Comparison of ENCODE assay signal across 8 cellular contexts in the genomic region with DNA sequence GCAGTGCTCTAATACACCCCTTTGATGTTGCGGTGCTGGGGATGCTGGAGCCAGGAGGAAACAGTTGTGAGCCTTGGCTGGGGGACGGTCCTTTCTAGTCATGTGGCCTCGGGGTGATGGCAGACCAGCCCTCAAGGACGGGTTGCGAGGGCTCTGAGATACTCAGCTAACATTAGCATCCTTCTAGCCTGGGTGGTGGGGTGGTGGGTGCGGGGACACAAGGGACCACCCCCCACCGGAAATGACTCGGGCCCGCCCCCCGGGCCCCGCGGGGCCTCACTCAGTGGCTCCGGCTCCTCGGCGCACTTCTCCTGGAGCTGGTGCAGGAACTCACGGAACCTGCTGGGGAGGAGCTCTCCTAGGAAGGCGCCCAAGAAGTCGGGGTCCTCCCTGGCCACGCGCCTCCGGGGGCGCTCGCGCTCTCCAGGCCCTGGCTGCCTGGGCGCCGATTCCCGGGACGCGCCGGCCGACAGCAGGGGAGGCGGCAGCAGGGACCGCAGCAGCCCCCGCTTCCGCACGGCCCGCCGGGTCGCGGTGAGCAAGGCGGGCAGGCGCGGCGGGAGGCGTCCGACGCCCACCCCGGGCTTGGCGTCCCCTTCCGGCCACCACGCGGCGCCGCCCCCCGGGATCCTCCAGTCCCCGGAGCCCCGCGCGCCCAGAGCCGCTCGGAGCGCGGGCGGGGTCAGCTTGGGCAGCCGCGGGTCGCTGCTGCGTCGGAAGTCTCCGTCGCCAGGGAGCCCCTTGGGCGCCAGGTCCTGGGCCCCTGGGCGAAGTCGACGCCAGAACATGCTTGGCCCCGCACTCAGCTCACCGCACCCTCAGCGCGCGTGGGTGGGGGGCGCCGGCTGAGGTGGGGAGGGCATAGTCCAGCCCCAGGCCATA. TPM values are rescaled to one million over a fixed set of nuclear protein-coding genes. Genes with fewer than 3 reads are reported as not detected.
A peak's percentile ranks its signal among the peaks of the same experiment; 100 is the strongest.
DNase-seq lines count a peak whose midpoint lies in the region; ATAC-seq and TF ChIP-seq lines count a peak whose summit lies in the region.

No MANE protein-coding gene starts in this region.

- H3K4me1 ChIP-seq in hepatocyte (ENCODE audit: insufficient read depth): peaks cover 9% of the 10 kb centered on the region

- H3K27me3 Mint-ChIP-seq in activated T-cell treated with anti-CD3 and anti-CD28 coated beads, Interleukin-2, amount 50 U/mL, for 4 hours (ENCODE audit: low read depth): peaks cover 24% of the 10 kb centered on the region

- TF ChIP-seq CTCF in hepatocyte (IDR thresholded peaks at IDR 0.05; ENCODE audit: poor library complexity): peak; percentile 36

- no peak overlapping the region for H3K4me3 Mint-ChIP-seq in activated T-cell treated with anti-CD3 and anti-CD28 coated beads, Interleukin-2, amount 50 U/mL, for 4 hours

- no peaks in the 10 kb centered on the region for H3K9me3 Mint-ChIP-seq in activated T-cell treated with anti-CD3 and anti-CD28 coated beads, Interleukin-2, amount 50 U/mL, for 4 hours

- no peaks in the 10 kb centered on the region for H3K79me2 ChIP-seq in hepatocyte

- no peaks in the 10 kb centered on the region for H3K9me3 ChIP-seq in hepatocyte (ENCODE audit: low read depth)

- peak; percentile 26 for DNase-seq in NCI-H1436 (lab: John Stamatoyannopoulos, UW)
- DNase-seq in NCI-H1436 treated with DMSO at 0.1 percent for 48 hours (lab: John Stamatoyannopoulos, UW): no peak
- no peak for DNase-seq in activated T-cell treated with anti-CD3 and anti-CD28 coated beads, Interleukin-2, amount 50 U/mL, for 4 hours
- peak; percentile 78 for DNase-seq in hepatocyte (ENCODE audit: low spot score)

- H3K9me2 ChIP-seq in hepatocyte (replicated peaks; ENCODE audit: insufficient read depth): no peaks in the 10 kb centered on the region

- H3K4me1 Mint-ChIP-seq in activated T-cell treated with anti-CD3 and anti-CD28 coated beads, Interleukin-2, amount 50 U/mL, for 4 hours (ENCODE audit: low read depth): peaks cover 18% of the 10 kb centered on the region

- peak overlapping the region; percentile 86 for H2AFZ ChIP-seq in hepatocyte

- H3K4me3 ChIP-seq in hepatocyte: peak overlapping the region; percentile 77
- H3K4me3 ChIP-seq in skin epidermis: peak overlapping the region; percentile 27 to 60 (median 37)

- ATAC-seq in activated T-cell treated with anti-CD3 and anti-CD28 coated beads, Interleukin-2, amount 50 U/mL, for 4 hours: peak; percentile 44 to 49
- no peak for ATAC-seq in GM18861 (IDR thresholded peaks at IDR 0.05; ENCODE audit: unreplicated experiment)
- ATAC-seq in GM18858 (IDR thresholded peaks at IDR 0.05; ENCODE audit: unreplicated experiment): no peak
- ATAC-seq in GM21515 (IDR thresholded peaks at IDR 0.05; ENCODE audit: unreplicated experiment): no peak

- WGBS in hepatocyte (ENCODE audit: low lambda C conversion rate, missing lambda C conversion rate): 1% methylated on average over 46 of the region's 82 CpGs

- no peaks in the 10 kb centered on the region for H3K36me3 ChIP-seq in hepatocyte (replicated peaks; ENCODE audit: insufficient read depth, low read depth)

- H3K36me3 Mint-ChIP-seq in activated T-cell treated with anti-CD3 and anti-CD28 coated beads, Interleukin-2, amount 50 U/mL, for 4 hours (ENCODE audit: insufficient read depth): no peaks in the 10 kb centered on the region

- H4K20me1 ChIP-seq in hepatocyte (ENCODE audit: insufficient read depth, poor library complexity, severe bottlenecking): no peaks in the 10 kb centered on the region

- H3K27me3 ChIP-seq in hepatocyte: no peaks in the 10 kb centered on the region

- H3K27ac ChIP-seq in hepatocyte (peak overlapping the region; percentile 58), skin epidermis (peak overlapping the region in 15 of 21 experiments; percentile 12 to 73 (median 44))

- peak overlapping the region; percentile 99 for H3K4me2 ChIP-seq in hepatocyte

RNA-seq across cellular contexts. Expression of a gene that starts 0.9 kb away (rescaled TPM):
- total RNA-seq in activated T-cell treated with anti-CD3 and anti-CD28 coated beads, Interleukin-2, amount 50 U/mL, for 4 hours: not detected
- not detected in 2 replicates for total RNA-seq in hepatocyte
- 0.86 TPM in 1 of 2 replicates, not detected in the other for polyA plus RNA-seq in hepatocyte

RNA-seq across cellular contexts. Expression of a gene that starts 5.9 kb away (rescaled TPM):
- total RNA-seq in activated T-cell treated with anti-CD3 and anti-CD28 coated beads, Interleukin-2, amount 50 U/mL, for 4 hours: 100 to 1,000 TPM in 1 of 3 donors, 10 to 100 TPM in 2; 93.4 to 111 (median 96.6) TPM
- total RNA-seq in hepatocyte: 20.8 and 32.5 TPM in 2 replicates
- 66.9 and 81.4 TPM in 2 replicates for polyA plus RNA-seq in hepatocyte

RNA-seq across cellular contexts. Expression of a gene that starts 21.9 kb away (rescaled TPM):
- 10 to 100 TPM; 32.1 to 35.3 (median 35.1) TPM for total RNA-seq in activated T-cell treated with anti-CD3 and anti-CD28 coated beads, Interleukin-2, amount 50 U/mL, for 4 hours
- total RNA-seq in hepatocyte: 10.5 and 14.2 TPM in 2 replicates
- polyA plus RNA-seq in hepatocyte: 10.7 and 15.5 TPM in 2 replicates

RNA-seq across cellular contexts. Expression of a gene that starts 45.4 kb away (rescaled TPM):
- total RNA-seq in activated T-cell treated with anti-CD3 and anti-CD28 coated beads, Interleukin-2, amount 50 U/mL, for 4 hours: 1 to 10 TPM in 1 of 3 donors, under 1 TPM in 2; 0.50 to 1.3 (median 0.57) TPM
- total RNA-seq in hepatocyte: 5.7 and 9.7 TPM in 2 replicates
- 14.0 and 23.0 TPM in 2 replicates for polyA plus RNA-seq in hepatocyte

Comparison
In these comparisons a context has a peak if more than half of its experiments do, and no peak if none do; other contexts are left out.
1. DNase-seq: peak in NCI-H1436 (single experiment) and hepatocyte (single experiment); none in NCI-H1436 treated with DMSO at 0.1 percent for 48 hours (single experiment) and activated T-cell treated with anti-CD3 and anti-CD28 coated beads, Interleukin-2, amount 50 U/mL, for 4 hours (single experiment).
2. ATAC-seq: peak in activated T-cell treated with anti-CD3 and anti-CD28 coated beads, Interleukin-2, amount 50 U/mL, for 4 hours (2 of 2); none in GM18861 (single experiment), GM18858 (single experiment) and GM21515 (single experiment).